9 cellular contexts compared by ENCODE assay signal in the genomic region with DNA sequence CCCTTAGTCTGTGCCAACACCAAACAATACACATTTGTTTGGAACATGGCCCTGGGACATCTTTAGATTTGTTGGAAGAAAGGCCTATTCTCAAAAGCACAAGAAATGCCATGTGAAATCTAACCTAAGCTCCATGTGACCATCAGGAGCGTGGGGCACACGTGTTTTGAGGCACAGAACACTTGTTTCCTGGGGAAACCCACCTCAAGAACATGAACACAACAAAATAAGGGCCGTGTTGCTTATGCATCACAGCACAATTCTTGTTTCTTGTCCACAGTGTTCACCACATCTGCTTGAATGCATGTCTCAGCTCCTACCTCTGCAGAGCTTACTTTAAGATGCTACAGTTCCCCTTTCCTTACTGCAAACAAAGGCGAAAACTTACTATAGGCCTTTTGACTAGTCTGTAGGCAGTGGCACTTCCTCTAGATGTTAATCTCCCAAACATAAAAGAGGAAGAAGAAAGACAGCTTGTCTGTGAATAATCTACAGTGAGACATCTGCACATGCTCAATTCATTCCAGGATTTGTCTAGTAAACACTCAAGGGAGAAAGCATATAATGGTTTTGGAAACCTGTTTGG.
A peak's percentile ranks its signal among the peaks of the same experiment; 100 is the strongest.
DNase-seq lines count a peak whose midpoint lies in the region; ATAC-seq and TF ChIP-seq lines count a peak whose summit lies in the region.
"Had no signal": no experiment of that assay in that cellular context is flagged by ENCODE, and none has a peak within 500 bp of the region (broad histone marks: within the 10 kb centered on the region; RNA-seq: fewer than 3 reads in every experiment).

No MANE protein-coding gene starts in this region.

- intact Hi-C loops in lower lobe of right lung (cut with DNase I), result no loop called here

- no peak overlapping the region for H3K27ac Mint-ChIP-seq in chondrocyte (ENCODE audit: unreplicated experiment)

- H3K4me3 ChIP-seq in lower lobe of right lung, result no peak overlapping the region
- H3K4me3 ChIP-seq: skin epidermis had no signal

- H3K36me3 Mint-ChIP-seq in chondrocyte (ENCODE audit: low read depth), result no peaks in the 10 kb centered on the region

- no peaks in the 10 kb centered on the region for H3K36me3 ChIP-seq in lower lobe of right lung

- peaks cover 5% of the 10 kb centered on the region for H3K4me1 Mint-ChIP-seq in chondrocyte (ENCODE audit: low read depth)

- no peaks in the 10 kb centered on the region for H3K9me3 ChIP-seq in lower lobe of right lung

- H3K4me3 Mint-ChIP-seq in chondrocyte (ENCODE audit: unreplicated experiment), result no peak overlapping the region

- DNase-seq in DMS53 (lab: John Stamatoyannopoulos, UW), result peak; percentile 88
- peak; percentile 25 for DNase-seq in RPMI8226
- no peak for DNase-seq in lower lobe of right lung
- no peak for DNase-seq in NCI-H1436 (lab: John Stamatoyannopoulos, UW)
- DNase-seq in activated effector memory CD4-positive, alpha-beta T cell treated with anti-CD3 and anti-CD28 coated beads, Interleukin-2, amount 50 U/mL, for 16 hours, result no peak
- no peak for DNase-seq in chondrocyte (ENCODE audit: low spot score)

- H3K27me3 Mint-ChIP-seq in chondrocyte (ENCODE audit: low read depth), result no peaks in the 10 kb centered on the region

- H3K27me3 ChIP-seq in lower lobe of right lung (ENCODE audit: low read depth), result no peaks in the 10 kb centered on the region

- no peak overlapping the region for H3K27ac ChIP-seq in lower lobe of right lung

- TF ChIP-seq CTCF in lower lobe of right lung (IDR thresholded peaks at IDR 0.05) (no peak), chondrocyte (IDR thresholded peaks at IDR 0.05) (no peak)

- ATAC-seq in GM19351 (IDR thresholded peaks at IDR 0.05; ENCODE audit: unreplicated experiment) (peak; percentile 88), HG03342 (IDR thresholded peaks at IDR 0.05; ENCODE audit: unreplicated experiment) (peak; percentile 98), lower lobe of right lung (peak; percentile 68 to 90)

- no peaks in the 10 kb centered on the region for H3K9me3 Mint-ChIP-seq in chondrocyte (ENCODE audit: low read depth)

- peaks cover 50% of the 10 kb centered on the region for H3K4me1 ChIP-seq in lower lobe of right lung

Comparison
In these comparisons a context has a peak if more than half of its experiments do, and no peak if none do; other contexts are left out.
1. DNase-seq: peak in DMS53 (single experiment) and RPMI8226 (single experiment); none in lower lobe of right lung (single experiment), NCI-H1436 (single experiment), activated effector memory CD4-positive, alpha-beta T cell treated with anti-CD3 and anti-CD28 coated beads, Interleukin-2, amount 50 U/mL, for 16 hours (single experiment) and chondrocyte (single experiment).
2. Peak in every context shown above with its lines, with median percentiles within 50 percentile points of each other: ATAC-seq.